Comparison of ENCODE assay signal across 1 cellular context in the genomic region with DNA sequence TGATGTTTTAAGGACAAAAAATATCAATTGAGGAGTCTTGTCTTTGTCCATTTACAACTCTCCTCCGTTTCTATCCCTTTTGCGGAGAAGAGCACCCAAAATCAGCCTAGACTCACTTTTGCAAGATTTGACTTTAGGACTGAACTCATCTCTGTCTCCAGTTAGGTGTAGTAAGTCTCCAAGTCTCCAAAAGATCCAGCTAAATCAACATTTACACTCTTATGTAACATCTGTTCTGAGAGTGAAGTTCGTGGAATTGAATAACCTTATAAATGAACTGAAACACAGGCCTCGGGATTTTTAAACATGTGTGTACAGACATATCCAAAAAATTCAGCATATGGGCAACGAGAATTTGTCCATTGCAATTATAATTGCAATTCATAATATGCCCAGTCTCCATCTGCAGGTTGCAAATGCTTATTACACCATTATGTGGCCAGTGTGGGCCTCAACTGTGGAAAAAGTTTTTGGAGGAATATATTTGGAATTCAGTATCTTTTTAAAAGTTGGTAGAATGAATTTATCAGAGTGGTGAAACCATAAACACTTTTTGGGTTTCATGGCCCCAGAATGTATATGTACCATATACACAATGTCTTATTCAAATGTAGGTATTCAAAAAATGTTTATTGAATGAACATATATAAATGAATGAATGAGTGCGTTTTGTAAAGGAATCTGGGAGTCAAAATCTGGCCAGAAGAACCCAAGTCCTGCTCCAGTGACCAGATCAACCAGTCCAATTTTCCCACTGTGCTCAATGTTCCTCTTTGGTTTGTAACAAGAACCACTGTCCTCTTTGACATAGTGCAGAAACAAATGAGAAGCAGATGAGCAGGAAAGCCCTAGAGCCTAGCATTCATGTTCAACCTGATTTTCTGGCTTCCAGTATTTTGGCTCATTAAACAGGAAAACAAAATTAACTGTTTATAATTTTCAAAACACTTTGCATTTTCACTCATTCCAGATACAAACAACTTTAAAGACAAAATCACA.
TF ChIP-seq lines count a peak whose summit lies in the region.

No MANE protein-coding gene starts in this region.

TF ChIP-seq in HCT116, 20 proteins besides CTCF, POLR2A, EP300 and RAD21 (continued from another document):
- TF ChIP-seq, protein P1, sequence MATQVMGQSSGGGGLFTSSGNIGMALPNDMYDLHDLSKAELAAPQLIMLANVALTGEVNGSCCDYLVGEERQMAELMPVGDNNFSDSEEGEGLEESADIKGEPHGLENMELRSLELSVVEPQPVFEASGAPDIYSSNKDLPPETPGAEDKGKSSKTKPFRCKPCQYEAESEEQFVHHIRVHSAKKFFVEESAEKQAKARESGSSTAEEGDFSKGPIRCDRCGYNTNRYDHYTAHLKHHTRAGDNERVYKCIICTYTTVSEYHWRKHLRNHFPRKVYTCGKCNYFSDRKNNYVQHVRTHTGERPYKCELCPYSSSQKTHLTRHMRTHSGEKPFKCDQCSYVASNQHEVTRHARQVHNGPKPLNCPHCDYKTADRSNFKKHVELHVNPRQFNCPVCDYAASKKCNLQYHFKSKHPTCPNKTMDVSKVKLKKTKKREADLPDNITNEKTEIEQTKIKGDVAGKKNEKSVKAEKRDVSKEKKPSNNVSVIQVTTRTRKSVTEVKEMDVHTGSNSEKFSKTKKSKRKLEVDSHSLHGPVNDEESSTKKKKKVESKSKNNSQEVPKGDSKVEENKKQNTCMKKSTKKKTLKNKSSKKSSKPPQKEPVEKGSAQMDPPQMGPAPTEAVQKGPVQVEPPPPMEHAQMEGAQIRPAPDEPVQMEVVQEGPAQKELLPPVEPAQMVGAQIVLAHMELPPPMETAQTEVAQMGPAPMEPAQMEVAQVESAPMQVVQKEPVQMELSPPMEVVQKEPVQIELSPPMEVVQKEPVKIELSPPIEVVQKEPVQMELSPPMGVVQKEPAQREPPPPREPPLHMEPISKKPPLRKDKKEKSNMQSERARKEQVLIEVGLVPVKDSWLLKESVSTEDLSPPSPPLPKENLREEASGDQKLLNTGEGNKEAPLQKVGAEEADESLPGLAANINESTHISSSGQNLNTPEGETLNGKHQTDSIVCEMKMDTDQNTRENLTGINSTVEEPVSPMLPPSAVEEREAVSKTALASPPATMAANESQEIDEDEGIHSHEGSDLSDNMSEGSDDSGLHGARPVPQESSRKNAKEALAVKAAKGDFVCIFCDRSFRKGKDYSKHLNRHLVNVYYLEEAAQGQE (IDR thresholded peaks at IDR 0.05; ENCODE audit: low read depth) = no peak
- TF ChIP-seq, protein P2, sequence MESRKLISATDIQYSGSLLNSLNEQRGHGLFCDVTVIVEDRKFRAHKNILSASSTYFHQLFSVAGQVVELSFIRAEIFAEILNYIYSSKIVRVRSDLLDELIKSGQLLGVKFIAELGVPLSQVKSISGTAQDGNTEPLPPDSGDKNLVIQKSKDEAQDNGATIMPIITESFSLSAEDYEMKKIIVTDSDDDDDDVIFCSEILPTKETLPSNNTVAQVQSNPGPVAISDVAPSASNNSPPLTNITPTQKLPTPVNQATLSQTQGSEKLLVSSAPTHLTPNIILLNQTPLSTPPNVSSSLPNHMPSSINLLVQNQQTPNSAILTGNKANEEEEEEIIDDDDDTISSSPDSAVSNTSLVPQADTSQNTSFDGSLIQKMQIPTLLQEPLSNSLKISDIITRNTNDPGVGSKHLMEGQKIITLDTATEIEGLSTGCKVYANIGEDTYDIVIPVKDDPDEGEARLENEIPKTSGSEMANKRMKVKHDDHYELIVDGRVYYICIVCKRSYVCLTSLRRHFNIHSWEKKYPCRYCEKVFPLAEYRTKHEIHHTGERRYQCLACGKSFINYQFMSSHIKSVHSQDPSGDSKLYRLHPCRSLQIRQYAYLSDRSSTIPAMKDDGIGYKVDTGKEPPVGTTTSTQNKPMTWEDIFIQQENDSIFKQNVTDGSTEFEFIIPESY (IDR thresholded peaks at IDR 0.05; ENCODE audit: extremely low read depth, insufficient replicate concordance, low read length) = no peak
- TF ChIP-seq, protein P3, sequence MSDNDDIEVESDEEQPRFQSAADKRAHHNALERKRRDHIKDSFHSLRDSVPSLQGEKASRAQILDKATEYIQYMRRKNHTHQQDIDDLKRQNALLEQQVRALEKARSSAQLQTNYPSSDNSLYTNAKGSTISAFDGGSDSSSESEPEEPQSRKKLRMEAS (IDR thresholded peaks at IDR 0.05) = no peak
- no peak for TF ChIP-seq JUND (IDR thresholded peaks at IDR 0.05)
- TF ChIP-seq YY1 (IDR thresholded peaks at IDR 0.05; ENCODE audit: extremely low read depth, insufficient replicate concordance, low read depth, low read length) = no peak
